ENCODE assay signal across 12 cellular contexts in genomic region chr1:205739348-205740160, GRCh38. TPM values are rescaled to one million over a fixed set of nuclear protein-coding genes. Genes with fewer than 3 reads are reported as not detected.
DNase-seq lines count a peak whose midpoint lies in the region; ATAC-seq and TF ChIP-seq lines count a peak whose summit lies in the region.
"Had no signal": no experiment of that assay in that cellular context is flagged by ENCODE, and none has a peak within 500 bp of the region (broad histone marks: within the 10 kb centered on the region; RNA-seq: fewer than 3 reads in every experiment).

No MANE protein-coding gene starts in this region.

- H3K4me3 Mint-ChIP-seq in natural killer cell: no peak overlapping the region
- H3K4me3 Mint-ChIP-seq in natural killer cell treated with Interleukin-12 subunit alpha and Interleukin-12 subunit beta and Interleukin-15 and Interleukin-18, amount 100 ng/mL, for 72 hours: no peak overlapping the region
- peak overlapping the region; percentile 5 for H3K4me3 Mint-ChIP-seq in T-helper 17 cell
- H3K4me3 Mint-ChIP-seq: CD14-positive monocyte; stimulated activated effector memory CD8-positive, alpha-beta T cell treated with anti-CD3 and anti-CD28 coated beads, Interleukin-12 subunit alpha, Interleukin-12 subunit beta, amount 100 ng/mL, for 72 hours had no signal

- H3K9me2 ChIP-seq in hepatocyte (replicated peaks; ENCODE audit: insufficient read depth): no peaks in the 10 kb centered on the region

- H3K4me1 ChIP-seq in hepatocyte (ENCODE audit: insufficient read depth): peaks cover 15% of the 10 kb centered on the region

- peaks cover 72% of the 10 kb centered on the region for H4K20me1 ChIP-seq in hepatocyte (ENCODE audit: insufficient read depth, poor library complexity, severe bottlenecking)

- H3K27ac ChIP-seq in hepatocyte: no peak overlapping the region

- ATAC-seq in natural killer cell: no peak
- ATAC-seq in natural killer cell treated with Interleukin-12 subunit alpha and Interleukin-12 subunit beta and Interleukin-15 and Interleukin-18, amount 100 ng/mL, for 72 hours: no peak
- no peak for ATAC-seq in T-helper 17 cell
- no peak for ATAC-seq in GM19328 (IDR thresholded peaks at IDR 0.05; ENCODE audit: unreplicated experiment)
- ATAC-seq: naive thymus-derived CD4-positive, alpha-beta T cell; stimulated activated effector memory CD8-positive, alpha-beta T cell treated with anti-CD3 and anti-CD28 coated beads, Interleukin-12 subunit alpha, Interleukin-12 subunit beta, amount 100 ng/mL, for 72 hours had no signal

- H3K36me3 ChIP-seq in hepatocyte (replicated peaks; ENCODE audit: insufficient read depth, low read depth): no peaks in the 10 kb centered on the region

- DNase-seq in natural killer cell (no peak), T-helper 17 cell (no peak), fibroblast of peridontal ligament (ENCODE audit: extremely low read depth) (peak; percentile 94), NCI-H2171 treated with DMSO at 0.1 percent for 48 hours (lab: John Stamatoyannopoulos, UW) (no peak), midbrain (lab: John Stamatoyannopoulos, UW) (no peak), hepatocyte (ENCODE audit: low spot score) (no peak)
- DNase-seq in natural killer cell treated with Interleukin-12 subunit alpha and Interleukin-12 subunit beta and Interleukin-15 and Interleukin-18, amount 100 ng/mL, for 72 hours (ENCODE audit: low spot score): no peak
- DNase-seq: activated effector memory CD4-positive, alpha-beta T cell treated with Interleukin-2 at 50 U/mL for 16 hours; naive thymus-derived CD4-positive, alpha-beta T cell had no signal

- H3K27me3 Mint-ChIP-seq in natural killer cell (ENCODE audit: low read depth in 2 of 2): no peaks in the 10 kb centered on the region
- H3K27me3 Mint-ChIP-seq in natural killer cell treated with Interleukin-12 subunit alpha and Interleukin-12 subunit beta and Interleukin-15 and Interleukin-18, amount 100 ng/mL, for 72 hours: no peaks in the 10 kb centered on the region
- H3K27me3 Mint-ChIP-seq in T-helper 17 cell: no peaks in the 10 kb centered on the region
- H3K27me3 Mint-ChIP-seq: naive thymus-derived CD4-positive, alpha-beta T cell had no signal

- TF ChIP-seq CTCF in natural killer cell (IDR thresholded peaks at IDR 0.05): no peak
- TF ChIP-seq CTCF in hepatocyte (IDR thresholded peaks at IDR 0.05; ENCODE audit: poor library complexity): no peak

- no peaks in the 10 kb centered on the region for H3K27me3 ChIP-seq in hepatocyte

- WGBS in hepatocyte (ENCODE audit: low lambda C conversion rate, missing lambda C conversion rate): 66% methylated on average over 5 of the region's 5 CpGs

- H2AFZ ChIP-seq in hepatocyte: no peak overlapping the region

- H3K79me2 ChIP-seq in hepatocyte: peaks cover 98% of the 10 kb centered on the region

- H3K9me3 ChIP-seq in T-helper 17 cell (ENCODE audit: control insufficient read depth, low read length, poor library complexity, severe bottlenecking) (no peaks in the 10 kb centered on the region), hepatocyte (ENCODE audit: low read depth) (no peaks in the 10 kb centered on the region)

- H3K36me3 Mint-ChIP-seq in natural killer cell: no peaks in the 10 kb centered on the region
- H3K36me3 Mint-ChIP-seq in natural killer cell treated with Interleukin-12 subunit alpha and Interleukin-12 subunit beta and Interleukin-15 and Interleukin-18, amount 100 ng/mL, for 72 hours: no peaks in the 10 kb centered on the region
- no peaks in the 10 kb centered on the region for H3K36me3 Mint-ChIP-seq in T-helper 17 cell (ENCODE audit: low read depth)

- peaks cover 38 to 39% of the 10 kb centered on the region in 2 donors for H3K4me1 Mint-ChIP-seq in natural killer cell
- peaks cover 27 to 33% of the 10 kb centered on the region in 2 donors for H3K4me1 Mint-ChIP-seq in natural killer cell treated with Interleukin-12 subunit alpha and Interleukin-12 subunit beta and Interleukin-15 and Interleukin-18, amount 100 ng/mL, for 72 hours (ENCODE audit: low read depth in 2 of 2)
- peaks cover 22% of the 10 kb centered on the region for H3K4me1 Mint-ChIP-seq in T-helper 17 cell

- H3K9me3 Mint-ChIP-seq in natural killer cell: no peaks in the 10 kb centered on the region
- no peaks in the 10 kb centered on the region for H3K9me3 Mint-ChIP-seq in natural killer cell treated with Interleukin-12 subunit alpha and Interleukin-12 subunit beta and Interleukin-15 and Interleukin-18, amount 100 ng/mL, for 72 hours
- H3K9me3 Mint-ChIP-seq: CD14-positive monocyte; naive thymus-derived CD4-positive, alpha-beta T cell; stimulated activated effector memory CD8-positive, alpha-beta T cell treated with anti-CD3 and anti-CD28 coated beads, Interleukin-12 subunit alpha, Interleukin-12 subunit beta, amount 100 ng/mL, for 72 hours had no signal

- no peak overlapping the region for H3K4me2 ChIP-seq in hepatocyte

- H3K27ac Mint-ChIP-seq in natural killer cell (peak overlapping the region; percentile 8 to 62), T-helper 17 cell (peak overlapping the region; percentile 85)
- H3K27ac Mint-ChIP-seq in natural killer cell treated with Interleukin-12 subunit alpha and Interleukin-12 subunit beta and Interleukin-15 and Interleukin-18, amount 100 ng/mL, for 72 hours: peak overlapping the region in 1 of 2 donors; percentile 70
- H3K27ac Mint-ChIP-seq: stimulated activated effector memory CD8-positive, alpha-beta T cell treated with anti-CD3 and anti-CD28 coated beads, Interleukin-12 subunit alpha, Interleukin-12 subunit beta, amount 100 ng/mL, for 72 hours had no signal

- H3K4me3 ChIP-seq in hepatocyte: no peak overlapping the region

- intact Hi-C loops in natural killer cell (cut with micrococcal nuclease): loop anchor here (5.0 kb wide), 1 partner anchor 33 kb away; no protein-coding TSS in a partner anchor

RNA-seq across cellular contexts. Expression of gene NUCKS1, which starts 10.4 kb away (rescaled TPM):
- total RNA-seq in natural killer cell (100 to 1,000 TPM in 2 of 3 donors, 10 to 100 TPM in 1; 89.2 to 113 (median 103) TPM), T-helper 17 cell (10 to 100 TPM; 68.7 to 73.2 TPM), hepatocyte (135 and 143 TPM in 2 replicates)
- 100 to 1,000 TPM in 1 of 2 donors, 10 to 100 TPM in 1; 95.1 to 156 TPM for total RNA-seq in natural killer cell treated with Interleukin-12 subunit alpha and Interleukin-12 subunit beta and Interleukin-15 and Interleukin-18, amount 100 ng/mL, for 72 hours
- 24.7 and 28.4 TPM in 2 replicates for polyA plus RNA-seq in hepatocyte

RNA-seq across cellular contexts. Expression of gene RAB29, which starts 35.7 kb away (rescaled TPM):
- total RNA-seq in natural killer cell (100 to 1,000 TPM in 1 of 3 donors, 10 to 100 TPM in 2; 69.0 to 120 (median 95.1) TPM), T-helper 17 cell (10 to 100 TPM; 30.5 to 38.2 TPM), hepatocyte (45.4 and 47.5 TPM in 2 replicates)
- total RNA-seq in natural killer cell treated with Interleukin-12 subunit alpha and Interleukin-12 subunit beta and Interleukin-15 and Interleukin-18, amount 100 ng/mL, for 72 hours: 100 to 1,000 TPM; 109 to 217 TPM
- 33.3 and 33.8 TPM in 2 replicates for polyA plus RNA-seq in hepatocyte

RNA-seq across cellular contexts. Expression of gene SLC45A3, which starts 59.2 kb away (rescaled TPM):
- total RNA-seq in natural killer cell: 10 to 100 TPM in 1 of 3 donors, 1 to 10 TPM in 1, under 1 TPM in 1; 0.31 to 28.8 (median 1.8) TPM
- 1 to 10 TPM in 1 of 2 donors, under 1 TPM in 1; 0.64 to 5.1 TPM for total RNA-seq in natural killer cell treated with Interleukin-12 subunit alpha and Interleukin-12 subunit beta and Interleukin-15 and Interleukin-18, amount 100 ng/mL, for 72 hours
- total RNA-seq in T-helper 17 cell: 1 to 10 TPM in 1 of 2 donors, under 1 TPM in 1; 0.80 to 1.7 TPM
- 10.0 and 12.2 TPM in 2 replicates for total RNA-seq in hepatocyte
- polyA plus RNA-seq in hepatocyte: 4.6 and 4.8 TPM in 2 replicates
- polyA plus RNA-seq: naive thymus-derived CD4-positive, alpha-beta T cell had no signal
